Comparison of ENCODE assay signal across 1 cellular context in genomic region chr6:134438825-134439224, GRCh38.
TF ChIP-seq lines count a peak whose summit lies in the region.

No MANE protein-coding gene starts in this region.

TF ChIP-seq in GM23338, 12 proteins besides CTCF, POLR2A, EP300 and RAD21 (continued from another document):
- TF ChIP-seq EZH2phosphoT487 (IDR thresholded peaks at IDR 0.05; ENCODE audit: unreplicated experiment) (no peak), ZNF462 (CRISPR knock-in tag; IDR thresholded peaks at IDR 0.05) (no peak), ETS1 (IDR thresholded peaks at IDR 0.05) (no peak)
